ENCODE assay signal across 8 cellular contexts in genomic region chr17:31524926-31525800, GRCh38.
DNase-seq lines count a peak whose midpoint lies in the region; ATAC-seq, FAIRE-seq and TF ChIP-seq lines count a peak whose summit lies in the region.

No MANE protein-coding gene starts in this region.

- no peaks in the 10 kb centered on the region for H3K9me3 ChIP-seq in Loucy (ENCODE audit: insufficient read depth, low read depth, low read length)
- H3K9me3 ChIP-seq in T-helper 17 cell (ENCODE audit: control insufficient read depth, low read length, poor library complexity, severe bottlenecking) = no peaks in the 10 kb centered on the region
- no peaks in the 10 kb centered on the region for H3K9me3 ChIP-seq in adrenal gland (replicated peaks in 1 of 3)
- H3K9me3 ChIP-seq in heart right ventricle = peaks cover 0 to 5% (median 0%) of the 10 kb centered on the region in 11 donors

- peaks cover 36% of the 10 kb centered on the region; the same call in 1 of the 2 replicates for H3K36me3 ChIP-seq in Loucy (ENCODE audit: insufficient read depth, low read length)
- H3K36me3 ChIP-seq in adrenal gland (replicated peaks in 1 of 2) = no peaks in the 10 kb centered on the region
- peaks cover 0 to 48% (median 0%) of the 10 kb centered on the region in 9 donors for H3K36me3 ChIP-seq in heart right ventricle

- TF ChIP-seq POLR2A in GM12891 (IDR thresholded peaks at IDR 0.05; ENCODE audit: low read depth, low read length) (no peak), adrenal gland (IDR thresholded peaks at IDR 0.05) (no peak)

- H3K9ac ChIP-seq in Loucy (ENCODE audit: low read depth, low read length, poor library complexity, severe bottlenecking) = no peak overlapping the region

- peak overlapping the region; percentile 39 for H3K27ac Mint-ChIP-seq in T-helper 17 cell

- no peaks in the 10 kb centered on the region for H3K27me3 Mint-ChIP-seq in T-helper 17 cell

- H2AFZ ChIP-seq in Loucy (ENCODE audit: low read length) = no peak overlapping the region

- ATAC-seq in T-helper 17 cell = peak; percentile 79
- ATAC-seq in heart right ventricle = peak; percentile 76 to 92 (median 84)
- no peak for ATAC-seq in HG03159 (IDR thresholded peaks at IDR 0.05; ENCODE audit: unreplicated experiment)
- no peak for ATAC-seq in HG02759 (IDR thresholded peaks at IDR 0.05; ENCODE audit: unreplicated experiment)

- peaks cover 3% of the 10 kb centered on the region for H3K36me3 Mint-ChIP-seq in T-helper 17 cell (ENCODE audit: low read depth)

- H3K27me3 ChIP-seq in Loucy (ENCODE audit: insufficient read depth, low read length, poor library complexity, severe bottlenecking) = no peaks in the 10 kb centered on the region
- no peaks in the 10 kb centered on the region for H3K27me3 ChIP-seq in adrenal gland
- no peaks in the 10 kb centered on the region for H3K27me3 ChIP-seq in heart right ventricle

- peak; percentile 89 for FAIRE-seq in GM12891 (lab: Jason Lieb, UNC)

- intact Hi-C loops in adrenal gland (cut with DNase I) (loop anchor here (5.0 kb wide), 1 partner anchor 88 kb away; no protein-coding TSS in a partner anchor), heart right ventricle (cut with DNase I) (loop anchor here in 9 of 10 donors (1.0 to 5.0 kb wide), 6 partner anchors 88 to 138 kb away; no protein-coding TSS in a partner anchor)

- H3K9me2 ChIP-seq in Loucy (replicated peaks; ENCODE audit: low read depth, low read length) = no peaks in the 10 kb centered on the region

- H3K27ac ChIP-seq in adrenal gland (no peak overlapping the region), heart right ventricle (no peak overlapping the region)

- H3K4me3 Mint-ChIP-seq in T-helper 17 cell = no peak overlapping the region

- WGBS in adrenal gland, 4 donors = 62 to 82% (median 71%) methylated on average over 15 to 31 of the region's 31 CpGs
- 69 to 70% methylated on average over 31 of the region's 31 CpGs for WGBS in heart right ventricle, 2 donors

- no peak overlapping the region for H3K4me2 ChIP-seq in Loucy (ENCODE audit: low read depth, low read length, poor library complexity, severe bottlenecking)

- H3K4me1 Mint-ChIP-seq in T-helper 17 cell = no peaks in the 10 kb centered on the region

- no peaks in the 10 kb centered on the region for H3F3A ChIP-seq in Loucy (ENCODE audit: low read depth)

- TF ChIP-seq CTCF in Loucy (conservative IDR thresholded peaks at IDR 0.05; ENCODE audit: low read length) = peak; percentile 95
- TF ChIP-seq CTCF in adrenal gland (IDR thresholded peaks at IDR 0.05) = peak; percentile 87 to 95 (median 91)
- peak; percentile 73 to 96 (median 89) for TF ChIP-seq CTCF in heart right ventricle (IDR thresholded peaks at IDR 0.05)

- H3K4me1 ChIP-seq in Loucy (ENCODE audit: insufficient read depth, low read length, poor library complexity, severe bottlenecking) = no peaks in the 10 kb centered on the region
- no peaks in the 10 kb centered on the region for H3K4me1 ChIP-seq in adrenal gland (replicated peaks in 1 of 2)
- peaks cover 0 to 14% (median 4%) of the 10 kb centered on the region in 9 donors for H3K4me1 ChIP-seq in heart right ventricle

- H3K4me3 ChIP-seq in Loucy (ENCODE audit: low read length, poor library complexity, severe bottlenecking) (no peak overlapping the region), adrenal gland (no peak overlapping the region), heart right ventricle (no peak overlapping the region)

- H3K79me2 ChIP-seq in Loucy (ENCODE audit: insufficient read depth, low read length) = no peaks in the 10 kb centered on the region

- DNase-seq in GM12891 (ENCODE audit: insufficient read length, low spot score) (peak; percentile 92), T-helper 17 cell (peak; percentile 68 to 89 (median 80)), adrenal gland (peak; percentile 83 to 95 (median 92)), heart right ventricle (peak; percentile 83 to 87), retina (peak; percentile 81)

- no peaks in the 10 kb centered on the region for H4K20me1 ChIP-seq in Loucy (ENCODE audit: insufficient read depth, low read length, poor library complexity, severe bottlenecking)

TF ChIP-seq in GM12891, 5 proteins besides CTCF, POLR2A, EP300 and RAD21:
- TF ChIP-seq PAX5 (IDR thresholded peaks at IDR 0.05; ENCODE audit: insufficient read depth, low read length, severe bottlenecking) (no peak), POU2F2 (IDR thresholded peaks at IDR 0.05; ENCODE audit: low read depth, low read length) (peak; percentile 25; the same call in 1 of the 2 replicates)

Comparison
In these comparisons a context has a peak if more than half of its experiments do, and no peak if none do; other contexts are left out.
1. ATAC-seq: peak in T-helper 17 cell (single experiment) and heart right ventricle (8 of 8); none in HG03159 (single experiment) and HG02759 (single experiment).
2. Peak in every context shown above with its lines, with median percentiles within 50 percentile points of each other: DNase-seq and CTCF ChIP-seq.